17 cellular contexts compared by ENCODE assay signal in genomic region chr3:175274474-175275218, GRCh38.
DNase-seq lines count a peak whose midpoint lies in the region; ATAC-seq, FAIRE-seq and TF ChIP-seq lines count a peak whose summit lies in the region.
"Had no signal": no experiment of that assay in that cellular context is flagged by ENCODE, and none has a peak within 500 bp of the region (broad histone marks: within the 10 kb centered on the region; RNA-seq: fewer than 3 reads in every experiment).

No MANE protein-coding gene starts in this region.

- no peaks in the 10 kb centered on the region for H3K9me2 ChIP-seq in hepatocyte (replicated peaks; ENCODE audit: insufficient read depth)

- ATAC-seq in GM19025 (IDR thresholded peaks at IDR 0.05; ENCODE audit: low read depth, unreplicated experiment) (peak; percentile 32), HG02981 (IDR thresholded peaks at IDR 0.05; ENCODE audit: unreplicated experiment) (peak; percentile 47)
- no peak for ATAC-seq in activated T-cell treated with anti-CD3 and anti-CD28 coated beads, Interleukin-2, amount 50 U/mL, for 72 hours (replicated peaks in 1 of 2)
- ATAC-seq in CD8-positive, alpha-beta T cell: no peak
- ATAC-seq: T-cell had no signal

- no peak overlapping the region for H3K27ac Mint-ChIP-seq in activated T-cell treated with anti-CD3 and anti-CD28 coated beads, Interleukin-2, amount 50 U/mL, for 72 hours
- no peak overlapping the region for H3K27ac Mint-ChIP-seq in CD8-positive, alpha-beta T cell
- H3K27ac Mint-ChIP-seq: CD4-positive, alpha-beta memory T cell; T-cell had no signal

- H3K9me3 Mint-ChIP-seq in activated T-cell treated with anti-CD3 and anti-CD28 coated beads, Interleukin-2, amount 50 U/mL, for 72 hours: peaks cover 0 to 2% of the 10 kb centered on the region in 2 donors
- H3K9me3 Mint-ChIP-seq in CD8-positive, alpha-beta T cell: peaks cover 2% of the 10 kb centered on the region

- H3K4me1 ChIP-seq in hepatocyte (ENCODE audit: insufficient read depth): peaks cover 7% of the 10 kb centered on the region
- H3K4me1 ChIP-seq in CD8-positive, alpha-beta T cell (ENCODE audit: insufficient read depth, low read length): no peaks in the 10 kb centered on the region

- TF ChIP-seq POLR2A in GM12891 (IDR thresholded peaks at IDR 0.05; ENCODE audit: low read depth, low read length): no peak

- POLR2A ChIA-PET in CD8-positive, alpha-beta T cell (lab: Charles Lee): interaction anchor here (0.7 kb wide), 1 partner anchor 231 kb away, joined by 3 read pairs; no protein-coding TSS in a partner anchor

- no peaks in the 10 kb centered on the region for H3K79me2 ChIP-seq in hepatocyte

- no peaks in the 10 kb centered on the region for H3K27me3 Mint-ChIP-seq in activated T-cell treated with anti-CD3 and anti-CD28 coated beads, Interleukin-2, amount 50 U/mL, for 72 hours (ENCODE audit: low read depth)
- H3K27me3 Mint-ChIP-seq in CD8-positive, alpha-beta T cell (ENCODE audit: low read depth): no peaks in the 10 kb centered on the region
- H3K27me3 Mint-ChIP-seq: CD4-positive, alpha-beta memory T cell; T-cell had no signal

- CTCF ChIA-PET in CD8-positive, alpha-beta T cell (lab: Charles Lee): no interaction called here

- no peak overlapping the region for H3K27ac ChIP-seq in hepatocyte
- no peak overlapping the region for H3K27ac ChIP-seq in CD8-positive, alpha-beta T cell (ENCODE audit: low read depth, low read length)
- H3K27ac ChIP-seq: GM23248, HL-60 had no signal

- WGBS in hepatocyte (ENCODE audit: low lambda C conversion rate, missing lambda C conversion rate): 94% methylated on average over 1 of the region's 1 CpG

- FAIRE-seq in GM12891 (lab: Jason Lieb, UNC): peak; percentile 26

- no peaks in the 10 kb centered on the region for H3K4me1 Mint-ChIP-seq in activated T-cell treated with anti-CD3 and anti-CD28 coated beads, Interleukin-2, amount 50 U/mL, for 72 hours (ENCODE audit: low read depth)
- no peaks in the 10 kb centered on the region for H3K4me1 Mint-ChIP-seq in CD8-positive, alpha-beta T cell (ENCODE audit: low read depth)
- H3K4me1 Mint-ChIP-seq: CD4-positive, alpha-beta memory T cell; T-cell had no signal

- no peak overlapping the region for H3K4me2 ChIP-seq in hepatocyte

- no peaks in the 10 kb centered on the region for H4K20me1 ChIP-seq in hepatocyte (ENCODE audit: insufficient read depth, poor library complexity, severe bottlenecking)

- no peaks in the 10 kb centered on the region for H3K9me3 ChIP-seq in hepatocyte (ENCODE audit: low read depth)
- no peaks in the 10 kb centered on the region for H3K9me3 ChIP-seq in CD8-positive, alpha-beta T cell (ENCODE audit: low read length)
- H3K9me3 ChIP-seq: MG63 had no signal

- no peak overlapping the region for H2AFZ ChIP-seq in hepatocyte
- H2AFZ ChIP-seq: GM23248 had no signal

- H3K36me3 ChIP-seq in hepatocyte (replicated peaks; ENCODE audit: insufficient read depth, low read depth): no peaks in the 10 kb centered on the region
- no peaks in the 10 kb centered on the region for H3K36me3 ChIP-seq in CD8-positive, alpha-beta T cell (ENCODE audit: insufficient read depth, low read length)
- H3K36me3 ChIP-seq: MG63 had no signal

- intact Hi-C loops in CD8-positive, alpha-beta T cell (cut with DNase I, micrococcal nuclease): no loop called here

- H3K36me3 Mint-ChIP-seq in activated T-cell treated with anti-CD3 and anti-CD28 coated beads, Interleukin-2, amount 50 U/mL, for 72 hours (ENCODE audit: insufficient read depth in 2 of 2): no peaks in the 10 kb centered on the region
- no peaks in the 10 kb centered on the region for H3K36me3 Mint-ChIP-seq in CD8-positive, alpha-beta T cell
- H3K36me3 Mint-ChIP-seq: CD4-positive, alpha-beta memory T cell; T-cell had no signal

- no peak overlapping the region for H3K4me3 Mint-ChIP-seq in activated T-cell treated with anti-CD3 and anti-CD28 coated beads, Interleukin-2, amount 50 U/mL, for 72 hours
- no peak overlapping the region for H3K4me3 Mint-ChIP-seq in CD8-positive, alpha-beta T cell
- H3K4me3 Mint-ChIP-seq: CD4-positive, alpha-beta memory T cell; T-cell had no signal

- no peaks in the 10 kb centered on the region for H3K27me3 ChIP-seq in hepatocyte
- H3K27me3 ChIP-seq in CD8-positive, alpha-beta T cell (ENCODE audit: insufficient read depth, low read length): no peaks in the 10 kb centered on the region
- H3K27me3 ChIP-seq: MG63 had no signal

- H3K4me3 ChIP-seq in hepatocyte: no peak overlapping the region
- H3K4me3 ChIP-seq in CD8-positive, alpha-beta T cell (ENCODE audit: low read depth, low read length): no peak overlapping the region
- H3K4me3 ChIP-seq: GM23248, MG63 had no signal

- DNase-seq in GM12891 (ENCODE audit: insufficient read length, low spot score) (no peak), NCI-H774 (lab: John Stamatoyannopoulos, UW) (peak; percentile 54), hepatocyte (ENCODE audit: low spot score) (no peak)
- DNase-seq in activated CD4-positive, CD25-positive, alpha-beta regulatory T cell treated with anti-CD3 and anti-CD28 coated beads, Interleukin-2, amount 50 U/mL, for 72 hours: no peak
- no peak for DNase-seq in activated T-cell treated with anti-CD3 and anti-CD28 coated beads, Interleukin-2, amount 50 U/mL, for 72 hours
- DNase-seq in CD8-positive, alpha-beta T cell: no peak
- DNase-seq: activated CD4-positive, alpha-beta T cell treated with anti-CD3 and anti-CD28 coated beads, Interleukin-2, amount 50 U/mL, for 1 hour; activated effector memory CD4-positive, alpha-beta T cell treated with anti-CD3 and anti-CD28 coated beads, Interleukin-2, amount 50 U/mL, for 16 hours; CD4-positive, alpha-beta memory T cell; central memory CD4-positive, alpha-beta T cell; erythroblast; GM23248; MG63; T-cell had no signal

- no peak for TF ChIP-seq CTCF in hepatocyte (IDR thresholded peaks at IDR 0.05; ENCODE audit: poor library complexity)
- TF ChIP-seq CTCF in CD8-positive, alpha-beta T cell (IDR thresholded peaks at IDR 0.05): no peak

TF ChIP-seq in GM12891, 5 proteins besides CTCF, POLR2A, EP300 and RAD21:
- TF ChIP-seq TAF1 (IDR thresholded peaks at IDR 0.05; ENCODE audit: low read depth, low read length): no peak
- no peak for TF ChIP-seq PAX5 (IDR thresholded peaks at IDR 0.05; ENCODE audit: insufficient read depth, low read length, severe bottlenecking)
- TF ChIP-seq POU2F2 (IDR thresholded peaks at IDR 0.05; ENCODE audit: low read depth, low read length): no peak
- TF ChIP-seq SPI1 (IDR thresholded peaks at IDR 0.05; ENCODE audit: low read depth, low read length): no peak
- TF ChIP-seq POLR2AphosphoS5 (IDR thresholded peaks at IDR 0.05; ENCODE audit: low read depth, low read length): no peak
TF ChIP-seq in GM12891: peak in this region for 0.

Comparison
In these comparisons a context has a peak if more than half of its experiments do, and no peak if none do; other contexts are left out.
1. ATAC-seq: peak in GM19025 (single experiment) and HG02981 (single experiment); none in activated T-cell treated with anti-CD3 and anti-CD28 coated beads, Interleukin-2, amount 50 U/mL, for 72 hours (0 of 2) and CD8-positive, alpha-beta T cell (single experiment).